In genomic region chr6:53066059-53066406, GRCh38 we compare ENCODE assay signal across 1 cellular context.
A peak's percentile ranks its signal among the peaks of the same experiment; 100 is the strongest.
TF ChIP-seq lines count a peak whose summit lies in the region.

No MANE protein-coding gene starts in this region.

TF ChIP-seq in HEK293, 187 proteins besides CTCF, POLR2A, EP300 and RAD21 (continued from another document):
- TF ChIP-seq HIC1 (tag by site-specific recombination; IDR thresholded peaks at IDR 0.05) (no peak), ZNF174 (tag by site-specific recombination; IDR thresholded peaks at IDR 0.05) (no peak), ZBTB20 (tag by site-specific recombination; IDR thresholded peaks at IDR 0.05) (peak; percentile 52), ZNF514 (tag by site-specific recombination; IDR thresholded peaks at IDR 0.05) (no peak), KLF16 (tag by site-specific recombination; IDR thresholded peaks at IDR 0.05) (no peak), ZNF777 (tag by site-specific recombination; IDR thresholded peaks at IDR 0.05; ENCODE audit: borderline replicate concordance) (no peak), ZNF362 (tag by site-specific recombination; IDR thresholded peaks at IDR 0.05) (no peak), ZNF223 (tag by site-specific recombination; IDR thresholded peaks at IDR 0.05) (0 out of 2 replicates have a peak, but pooled peaks have one; percentile 61), ZNF561 (tag by site-specific recombination; IDR thresholded peaks at IDR 0.05; ENCODE audit: borderline replicate concordance) (no peak), ZNF19 (tag by site-specific recombination; IDR thresholded peaks at IDR 0.05; ENCODE audit: low read depth) (no peak), ZNF341 (tag by site-specific recombination; IDR thresholded peaks at IDR 0.05; ENCODE audit: low read depth) (peak; percentile 74), ZNF280C (tag by site-specific recombination; IDR thresholded peaks at IDR 0.05) (no peak), ZNF677 (tag by site-specific recombination; IDR thresholded peaks at IDR 0.05) (no peak), ZBTB17 (tag by site-specific recombination; IDR thresholded peaks at IDR 0.05) (0 out of 2 replicates have a peak, but pooled peaks have one; percentile 40), ZNF132 (tag by site-specific recombination; IDR thresholded peaks at IDR 0.05; ENCODE audit: borderline replicate concordance) (no peak)
